13 cellular contexts compared by ENCODE assay signal in genomic region chr7:141976524-141977245, GRCh38. TPM values are rescaled to one million over a fixed set of nuclear protein-coding genes. Genes with fewer than 3 reads are reported as not detected.
DNase-seq lines count a peak whose midpoint lies in the region; ATAC-seq, FAIRE-seq and TF ChIP-seq lines count a peak whose summit lies in the region.
"Had no signal": no experiment of that assay in that cellular context is flagged by ENCODE, and none has a peak within 500 bp of the region (broad histone marks: within the 10 kb centered on the region; RNA-seq: fewer than 3 reads in every experiment).

No MANE protein-coding gene starts in this region.

- POLR2A ChIA-PET in CD4-positive, alpha-beta memory T cell (lab: Charles Lee; ENCODE audit: partially characterized antibody): no interaction called here

- H2BK120ac ChIP-seq in mesendoderm (ENCODE audit: low read depth, low read length): no peak overlapping the region

- DNase-seq in CD4-positive, alpha-beta memory T cell: no peak
- no peak for DNase-seq in HFFc6
- no peak for DNase-seq in astrocyte (ENCODE audit: low read depth)
- DNase-seq in natural killer cell: no peak
- no peak for DNase-seq in stimulated activated CD4-positive, alpha-beta T cell treated with anti-CD3 and anti-CD28 coated beads, Interleukin-4, amount 100 ng/mL, for 4 hours
- DNase-seq in mesendoderm: no peak
- no peak for DNase-seq in activated gamma-delta T cell (lab: John Stamatoyannopoulos, UW)
- DNase-seq: sigmoid colon had no signal

- no peak overlapping the region for H4K8ac ChIP-seq in mesendoderm (ENCODE audit: low read depth, low read length)

- no peak overlapping the region for H2BK5ac ChIP-seq in mesendoderm (ENCODE audit: low read length)

- H3K4me1 ChIP-seq in CD4-positive, alpha-beta memory T cell (ENCODE audit: insufficient read depth, low read length): peaks cover 9% of the 10 kb centered on the region
- no peaks in the 10 kb centered on the region for H3K4me1 ChIP-seq in astrocyte (ENCODE audit: insufficient read depth, low read length)
- no peaks in the 10 kb centered on the region for H3K4me1 ChIP-seq in mesendoderm (ENCODE audit: control insufficient read depth, low read depth, low read length)
- H3K4me1 ChIP-seq: sigmoid colon had no signal

- CTCF ChIA-PET in CD4-positive, alpha-beta memory T cell (lab: Charles Lee; ENCODE audit: partially characterized antibody): interaction anchor here (0.7 to 5.4 kb wide), 22 partner anchors 10 to 1360 kb away, joined by 3 to 51 read pairs (median 4); no protein-coding TSS in a partner anchor

- no peaks in the 10 kb centered on the region for H3K79me2 ChIP-seq in astrocyte (ENCODE audit: insufficient read depth, low read length)
- H3K79me2 ChIP-seq in mesendoderm (ENCODE audit: control insufficient read depth, insufficient read depth, low read length): no peaks in the 10 kb centered on the region

- peaks cover 0 to 4% (median 0%) of the 10 kb centered on the region in 8 donors for H3K9me3 Mint-ChIP-seq in CD4-positive, alpha-beta memory T cell
- H3K9me3 Mint-ChIP-seq in HFFc6: peaks cover 8% of the 10 kb centered on the region
- no peaks in the 10 kb centered on the region for H3K9me3 Mint-ChIP-seq in astrocyte (ENCODE audit: unreplicated experiment)
- peaks cover 2 to 3% of the 10 kb centered on the region in 2 donors for H3K9me3 Mint-ChIP-seq in natural killer cell

- H3K9me3 ChIP-seq in CD4-positive, alpha-beta memory T cell (ENCODE audit: control insufficient read depth in 1 of 2, low read length in 2 of 2): no peaks in the 10 kb centered on the region
- H3K9me3 ChIP-seq in astrocyte (ENCODE audit: insufficient read depth, low read depth, low read length): no peaks in the 10 kb centered on the region
- H3K9me3 ChIP-seq: sigmoid colon had no signal

- H3K18ac ChIP-seq in mesendoderm (ENCODE audit: low read length): no peak overlapping the region

- peaks cover 5 to 18% (median 9%) of the 10 kb centered on the region in 4 donors for H3K4me1 Mint-ChIP-seq in CD4-positive, alpha-beta memory T cell
- no peaks in the 10 kb centered on the region for H3K4me1 Mint-ChIP-seq in HFFc6 (ENCODE audit: low read depth)
- H3K4me1 Mint-ChIP-seq in astrocyte (ENCODE audit: low read depth, unreplicated experiment): no peaks in the 10 kb centered on the region
- peaks cover 34 to 36% of the 10 kb centered on the region in 2 donors for H3K4me1 Mint-ChIP-seq in natural killer cell

- H3K79me1 ChIP-seq in mesendoderm (ENCODE audit: low read length): no peaks in the 10 kb centered on the region

- no peak overlapping the region for H3K23ac ChIP-seq in mesendoderm (ENCODE audit: low read length)

- no peak for ATAC-seq in natural killer cell
- ATAC-seq in HG03175 (IDR thresholded peaks at IDR 0.05; ENCODE audit: unreplicated experiment): no peak

- H3K27ac ChIP-seq in CD4-positive, alpha-beta memory T cell (ENCODE audit: low read depth, low read length): no peak overlapping the region
- H3K27ac ChIP-seq in astrocyte (ENCODE audit: low read depth, low read length) (no peak overlapping the region), mesendoderm (ENCODE audit: low read depth, low read length) (no peak overlapping the region)
- H3K27ac ChIP-seq: sigmoid colon, SK-N-MC had no signal

- H4K20me1 ChIP-seq in astrocyte (ENCODE audit: insufficient read depth, low read length): no peaks in the 10 kb centered on the region

- H2AFZ ChIP-seq in astrocyte (ENCODE audit: low read depth, low read length): peak overlapping the region; percentile 62

- H3K56ac ChIP-seq in mesendoderm (ENCODE audit: low read length): no peak overlapping the region

- H3K36me3 Mint-ChIP-seq in CD4-positive, alpha-beta memory T cell: no peaks in the 10 kb centered on the region
- H3K36me3 Mint-ChIP-seq in HFFc6 (ENCODE audit: low read depth) (no peaks in the 10 kb centered on the region), astrocyte (ENCODE audit: low read depth, unreplicated experiment) (no peaks in the 10 kb centered on the region), natural killer cell (no peaks in the 10 kb centered on the region)

- no peak overlapping the region for H4K5ac ChIP-seq in mesendoderm (ENCODE audit: low read length)

- no peak overlapping the region for H2BK15ac ChIP-seq in mesendoderm (replicated peaks; ENCODE audit: low read depth)

- H2AK5ac ChIP-seq in mesendoderm (ENCODE audit: low read length): no peak overlapping the region

- TF ChIP-seq CTCF in HFFc6 (IDR thresholded peaks at IDR 0.05) (peak; percentile 10; the same call in 1 of the 2 replicates), astrocyte (IDR thresholded peaks at IDR 0.05; ENCODE audit: insufficient read depth, low read depth, low read length) (no peak), natural killer cell (IDR thresholded peaks at IDR 0.05) (peak; percentile 13)

- H3K4me2 ChIP-seq in astrocyte (ENCODE audit: low read length) (peak overlapping the region; percentile 79), mesendoderm (ENCODE audit: low read length) (no peak overlapping the region)

- peak overlapping the region in 1 of 2 donors; percentile 49 for H3K4me3 ChIP-seq in CD4-positive, alpha-beta memory T cell (ENCODE audit: low read length in 2 of 2)
- H3K4me3 ChIP-seq in astrocyte (ENCODE audit: insufficient read depth, low read depth, low read length): no peak overlapping the region
- no peak overlapping the region for H3K4me3 ChIP-seq in mesendoderm (ENCODE audit: low read length)

- peak overlapping the region in 1 of 7 donors; percentile 44 for H3K27ac Mint-ChIP-seq in CD4-positive, alpha-beta memory T cell
- H3K27ac Mint-ChIP-seq in HFFc6 (no peak overlapping the region), astrocyte (ENCODE audit: unreplicated experiment) (no peak overlapping the region), natural killer cell (peak overlapping the region; percentile 72 to 83)

- H3K4me3 Mint-ChIP-seq in CD4-positive, alpha-beta memory T cell: peak overlapping the region; percentile 47 to 85 (median 81)
- H3K4me3 Mint-ChIP-seq in HFFc6 (no peak overlapping the region), astrocyte (ENCODE audit: unreplicated experiment) (no peak overlapping the region), natural killer cell (peak overlapping the region; percentile 82)

- intact Hi-C loops in CD4-positive, alpha-beta memory T cell (cut with micrococcal nuclease): loop anchor here (1.0 to 10.0 kb wide), 4 partner anchors 211 to 1239 kb away; partner anchors contain the start of gene EPHB6
- intact Hi-C loops in natural killer cell (cut with micrococcal nuclease): loop anchor here (5.0 kb wide), 2 partner anchors 36 to 381 kb away; no protein-coding TSS in a partner anchor

- no peak for FAIRE-seq in astrocyte (lab: Jason Lieb, UNC)

- no peaks in the 10 kb centered on the region for H3K36me3 ChIP-seq in CD4-positive, alpha-beta memory T cell (ENCODE audit: insufficient read depth, low read length)
- no peaks in the 10 kb centered on the region for H3K36me3 ChIP-seq in astrocyte (ENCODE audit: insufficient read depth, low read length)
- H3K36me3 ChIP-seq in mesendoderm (ENCODE audit: control insufficient read depth, insufficient read depth, low read length): no peaks in the 10 kb centered on the region
- H3K36me3 ChIP-seq: sigmoid colon had no signal

- no peaks in the 10 kb centered on the region for H3K27me3 ChIP-seq in CD4-positive, alpha-beta memory T cell (ENCODE audit: insufficient read depth, low read length)
- H3K27me3 ChIP-seq in astrocyte (ENCODE audit: insufficient read depth, low read length) (no peaks in the 10 kb centered on the region), mesendoderm (ENCODE audit: insufficient read depth, low read length, poor library complexity) (no peaks in the 10 kb centered on the region)
- H3K27me3 ChIP-seq: sigmoid colon had no signal

- no peak overlapping the region for H3K4ac ChIP-seq in mesendoderm (ENCODE audit: low read depth, low read length)

- H3K9ac ChIP-seq in astrocyte (ENCODE audit: low read length): no peak overlapping the region
- H3K9ac ChIP-seq in mesendoderm (ENCODE audit: low read length): no peak overlapping the region

- no peaks in the 10 kb centered on the region for H3K27me3 Mint-ChIP-seq in CD4-positive, alpha-beta memory T cell
- no peaks in the 10 kb centered on the region; the same call in 1 of the 2 replicates for H3K27me3 Mint-ChIP-seq in HFFc6 (ENCODE audit: insufficient read depth)
- peaks cover 2% of the 10 kb centered on the region for H3K27me3 Mint-ChIP-seq in astrocyte (ENCODE audit: low read depth, unreplicated experiment)
- no peaks in the 10 kb centered on the region for H3K27me3 Mint-ChIP-seq in natural killer cell (ENCODE audit: low read depth in 2 of 2)

- no CpG with 5 or more reads among the region's 11 CpGs for WGBS in mesendoderm (ENCODE audit: extremely low coverage, insufficient coverage, low lambda C conversion rate)

RNA-seq across cellular contexts. Expression of gene TAS2R38, which starts 3.1 kb away (rescaled TPM):
- not detected for total RNA-seq in CD4-positive, alpha-beta memory T cell
- not detected for polyA plus RNA-seq in CD4-positive, alpha-beta memory T cell
- not detected for total RNA-seq in HFFc6 (2021; fragmentation: NEBNext Ultra II Directional; extraction: Animal tissue kit (Norgen Biotek cat#: 25700))
- total RNA-seq in astrocyte: not detected in 2 replicates
- not detected for total RNA-seq in natural killer cell
- not detected for polyA plus RNA-seq in mesendoderm (2013, experiment 1 of 2)
- not detected for polyA plus RNA-seq in mesendoderm (2013, experiment 2 of 2)
- total RNA-seq: endothelial cell of umbilical vein, H4, left cardiac atrium, sigmoid colon had no signal
- polyA plus RNA-seq: endothelial cell of umbilical vein, sigmoid colon had no signal

RNA-seq across cellular contexts. Expression of gene MGAM, which starts 19.0 kb away (rescaled TPM):
- under 1 TPM; 0.29 to 0.30 TPM for total RNA-seq in CD4-positive, alpha-beta memory T cell
- polyA plus RNA-seq in CD4-positive, alpha-beta memory T cell: not detected
- total RNA-seq in HFFc6 (2021; fragmentation: NEBNext Ultra II Directional; extraction: Animal tissue kit (Norgen Biotek cat#: 25700)): under 1 TPM in 5 of 6 experiments, not detected in 1; 0.03 to 0.07 (median 0.05) TPM
- total RNA-seq in astrocyte (3.2 and 4.5 TPM in 2 replicates), natural killer cell (10 to 100 TPM; 17.3 to 72.5 (median 31.9) TPM)
- 0.01 TPM for polyA plus RNA-seq in mesendoderm (2013, experiment 1 of 2)
- polyA plus RNA-seq in mesendoderm (2013, experiment 2 of 2): 0.06 TPM
- total RNA-seq: endothelial cell of umbilical vein had no signal
- polyA plus RNA-seq: endothelial cell of umbilical vein had no signal

RNA-seq across cellular contexts. Expression of gene CLEC5A, which starts 29.9 kb away (rescaled TPM):
- under 1 TPM; 0.84 to 0.94 TPM for total RNA-seq in CD4-positive, alpha-beta memory T cell
- polyA plus RNA-seq in CD4-positive, alpha-beta memory T cell: not detected
- not detected for total RNA-seq in HFFc6 (2021; fragmentation: NEBNext Ultra II Directional; extraction: Animal tissue kit (Norgen Biotek cat#: 25700))
- total RNA-seq in astrocyte (not detected in 2 replicates), natural killer cell (under 1 TPM in 1 of 3 donors, not detected in 2; 0.60 TPM)
- polyA plus RNA-seq in mesendoderm (2013, experiment 1 of 2): not detected
- 0.07 TPM for polyA plus RNA-seq in mesendoderm (2013, experiment 2 of 2)
- total RNA-seq: endothelial cell of umbilical vein, H4 had no signal
- polyA plus RNA-seq: endothelial cell of umbilical vein had no signal

Comparison
In these comparisons a context has a peak if more than half of its experiments do, and no peak if none do; other contexts are left out.
1. H3K27ac Mint-ChIP-seq: peak in natural killer cell (2 of 2); none in HFFc6 (single experiment) and astrocyte (single experiment).
2. H3K4me3 Mint-ChIP-seq: peak in CD4-positive, alpha-beta memory T cell (8 of 8) and natural killer cell (single experiment); none in HFFc6 (single experiment) and astrocyte (single experiment).